Comparison of ENCODE assay signal across 18 cellular contexts in genomic region chr16:19392352-19392751, GRCh38. TPM values are rescaled to one million over a fixed set of nuclear protein-coding genes. Genes with fewer than 3 reads are reported as not detected.
DNase-seq lines count a peak whose midpoint lies in the region; ATAC-seq and TF ChIP-seq lines count a peak whose summit lies in the region.
"Had no signal": no experiment of that assay in that cellular context is flagged by ENCODE, and none has a peak within 500 bp of the region (broad histone marks: within the 10 kb centered on the region; RNA-seq: fewer than 3 reads in every experiment).

No MANE protein-coding gene starts in this region.

- H3F3A ChIP-seq in PC-3 (ENCODE audit: low read length, unreplicated experiment): no peaks in the 10 kb centered on the region

- H3K9me3 ChIP-seq in PC-3 (ENCODE audit: low read length) (no peaks in the 10 kb centered on the region), left lung (no peaks in the 10 kb centered on the region), mucosa of stomach (ENCODE audit: control insufficient read depth, low read length) (no peaks in the 10 kb centered on the region), upper lobe of right lung (no peaks in the 10 kb centered on the region)
- H3K9me3 ChIP-seq in CD8-positive, alpha-beta memory T cell (ENCODE audit: low read length): no peaks in the 10 kb centered on the region
- H3K9me3 ChIP-seq: BE2C had no signal

- H3K4me1 ChIP-seq in PC-3 (ENCODE audit: insufficient read depth, low read length) (peaks cover 41% of the 10 kb centered on the region), left lung (peaks cover 0 to 9% of the 10 kb centered on the region in 2 donors), mucosa of stomach (ENCODE audit: control insufficient read depth, insufficient read depth, low read length) (peaks cover 33% of the 10 kb centered on the region), upper lobe of right lung (peaks cover 8% of the 10 kb centered on the region)
- H3K4me1 ChIP-seq in CD8-positive, alpha-beta memory T cell (ENCODE audit: insufficient read depth, low read length): no peaks in the 10 kb centered on the region
- H3K4me1 ChIP-seq: BE2C had no signal

- H3K27ac Mint-ChIP-seq in CD8-positive, alpha-beta memory T cell: no peak overlapping the region

- intact Hi-C loops in PC-3 (cut with micrococcal nuclease): loop anchor here (2.0 kb wide), 1 partner anchor 36 kb away; no protein-coding TSS in a partner anchor
- intact Hi-C loops in left lung (cut with DNase I): no loop called here
- intact Hi-C loops in upper lobe of right lung (cut with DNase I): no loop called here

- no peaks in the 10 kb centered on the region for H3K27me3 ChIP-seq in PC-3 (ENCODE audit: low read length)
- no peaks in the 10 kb centered on the region for H3K27me3 ChIP-seq in left lung
- H3K27me3 ChIP-seq in mucosa of stomach (ENCODE audit: control insufficient read depth, insufficient read depth, low read length): no peaks in the 10 kb centered on the region
- H3K27me3 ChIP-seq in upper lobe of right lung: peaks cover 5% of the 10 kb centered on the region
- H3K27me3 ChIP-seq in CD8-positive, alpha-beta memory T cell (ENCODE audit: insufficient read depth, low read length, poor library complexity, severe bottlenecking): no peaks in the 10 kb centered on the region
- H3K27me3 ChIP-seq: BE2C had no signal

- H3K4me1 Mint-ChIP-seq in CD8-positive, alpha-beta memory T cell: no peaks in the 10 kb centered on the region

- no peaks in the 10 kb centered on the region for H3K36me3 Mint-ChIP-seq in CD8-positive, alpha-beta memory T cell

- POLR2A ChIA-PET in PC-3 (lab: Charles Lee; ENCODE audit: unreplicated experiment): no interaction called here
- POLR2A ChIA-PET in CD8-positive, alpha-beta memory T cell (lab: Charles Lee): no interaction called here

- H3K36me3 ChIP-seq in PC-3 (ENCODE audit: low read depth, low read length): no peaks in the 10 kb centered on the region
- no peaks in the 10 kb centered on the region for H3K36me3 ChIP-seq in left lung
- H3K36me3 ChIP-seq in mucosa of stomach (ENCODE audit: control insufficient read depth, insufficient read depth, low read length): peaks cover 4% of the 10 kb centered on the region
- no peaks in the 10 kb centered on the region for H3K36me3 ChIP-seq in upper lobe of right lung
- H3K36me3 ChIP-seq in CD8-positive, alpha-beta memory T cell (ENCODE audit: insufficient read depth, low read length): no peaks in the 10 kb centered on the region
- H3K36me3 ChIP-seq: BE2C had no signal

- no peak for DNase-seq in PC-3
- DNase-seq in left lung: no peak
- no peak for DNase-seq in upper lobe of right lung
- no peak for DNase-seq in CD8-positive, alpha-beta memory T cell
- DNase-seq in stimulated activated CD4-positive, alpha-beta T cell treated with anti-CD3 and anti-CD28 coated beads, Interleukin-15, amount 100 ng/mL, for 24 hours: no peak
- no peak for DNase-seq in stimulated activated naive CD4-positive, alpha-beta T cell treated with Interleukin-2 at 50 U/mL for 16 hours (lab: John Stamatoyannopoulos, UW)
- DNase-seq: BE2C, H9, KG1, NCI-H1105, NCI-H146, NCI-H2029, NCI-H2227 treated with DMSO at 0.1 percent for 48 hours, NCI-H510A, SIG-M5 had no signal

- H3K79me2 ChIP-seq in PC-3 (ENCODE audit: low read length): no peaks in the 10 kb centered on the region

- CTCF ChIA-PET in PC-3 (lab: Charles Lee): no interaction called here
- CTCF ChIA-PET in CD8-positive, alpha-beta memory T cell (lab: Charles Lee): no interaction called here

- H2AFZ ChIP-seq in PC-3 (ENCODE audit: low read length): no peak overlapping the region

- no peak for TF ChIP-seq CTCF in PC-3 (conservative IDR thresholded peaks at IDR 0.05; ENCODE audit: low read depth, low read length)
- no peak for TF ChIP-seq CTCF in left lung (IDR thresholded peaks at IDR 0.05)
- no peak for TF ChIP-seq CTCF in upper lobe of right lung (IDR thresholded peaks at IDR 0.05)

- peaks cover 10 to 36% of the 10 kb centered on the region in 2 donors for H3K27me3 Mint-ChIP-seq in CD8-positive, alpha-beta memory T cell

- no TSS peak for BruUV-seq in PC-3 (replicated peaks; lab: Mats Ljungman, UMichigan)

- H3K9ac ChIP-seq in PC-3 (ENCODE audit: low read length) (peak overlapping the region; percentile 94; the same call in 1 of the 2 replicates), mucosa of stomach (ENCODE audit: low read length) (peak overlapping the region; percentile 98)

- no peak overlapping the region for H3K4me3 ChIP-seq in PC-3 (ENCODE audit: low read length)
- H3K4me3 ChIP-seq in left lung: peak overlapping the region; percentile 7 to 19
- peak overlapping the region; percentile 48 for H3K4me3 ChIP-seq in mucosa of stomach (ENCODE audit: low read length)
- peak overlapping the region; percentile 40 for H3K4me3 ChIP-seq in upper lobe of right lung
- H3K4me3 ChIP-seq in CD8-positive, alpha-beta memory T cell (ENCODE audit: low read length): no peak overlapping the region

- H3K9me3 Mint-ChIP-seq in CD8-positive, alpha-beta memory T cell: peaks cover 0 to 7% (median 0%) of the 10 kb centered on the region in 5 donors

- H3K9me2 ChIP-seq in PC-3 (replicated peaks; ENCODE audit: low read length): no peaks in the 10 kb centered on the region

- no peak overlapping the region for H3K4me3 Mint-ChIP-seq in CD8-positive, alpha-beta memory T cell
- H3K4me3 Mint-ChIP-seq: H9 had no signal

- ATAC-seq in PC-3: no peak
- peak; percentile 20 for ATAC-seq in left lung
- ATAC-seq in upper lobe of right lung: no peak
- ATAC-seq: Panc1 had no signal

- H3K27ac ChIP-seq in PC-3 (ENCODE audit: low read length) (peak overlapping the region; percentile 99), left lung (peak overlapping the region; percentile 64 to 80), upper lobe of right lung (peak overlapping the region; percentile 87)
- no peak overlapping the region for H3K27ac ChIP-seq in CD8-positive, alpha-beta memory T cell (ENCODE audit: low read depth, low read length)

- no peak overlapping the region for H3K4me2 ChIP-seq in PC-3 (ENCODE audit: low read length)

- no peaks in the 10 kb centered on the region for H4K20me1 ChIP-seq in PC-3 (ENCODE audit: low read length)

RNA-seq across cellular contexts. Expression of gene TMC5, which starts 25.3 kb away (rescaled TPM):
- total RNA-seq in PC-3 (2014; rRNA removed) (7.4 and 7.9 TPM in 2 replicates), left lung (100 to 1,000 TPM in 1 of 2 donors, 10 to 100 TPM in 1; 78.8 to 105 TPM), upper lobe of right lung (68.7 TPM)
- not detected for total RNA-seq in CD8-positive, alpha-beta memory T cell
- polyA plus RNA-seq in CD8-positive, alpha-beta memory T cell: not detected
- total RNA-seq: HT1080 had no signal

Comparison
In these comparisons a context has a peak if more than half of its experiments do, and no peak if none do; other contexts are left out.
1. H3K4me3 ChIP-seq: peak in left lung (2 of 2), mucosa of stomach (single experiment) and upper lobe of right lung (single experiment); none in PC-3 (single experiment) and CD8-positive, alpha-beta memory T cell (single experiment).